ENCODE assay signal across 28 cellular contexts in the genomic region with DNA sequence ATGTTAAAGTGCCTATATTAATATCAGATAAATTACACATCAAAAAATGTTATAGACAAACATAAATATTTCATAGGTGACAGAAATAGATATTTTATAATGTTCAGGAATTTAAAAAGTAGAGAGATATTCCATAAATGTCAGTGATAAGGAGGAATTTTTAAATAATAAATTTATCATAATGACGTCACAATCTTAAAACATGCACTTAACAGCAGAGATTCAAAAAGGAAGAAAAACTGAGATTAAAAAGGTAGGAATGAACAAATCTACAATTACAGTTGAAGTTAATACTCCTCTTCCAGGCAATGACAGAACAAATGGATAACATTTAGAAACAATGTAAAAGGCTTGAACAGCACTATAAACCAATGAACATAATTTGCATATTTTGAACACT.
"Had no signal": no experiment of that assay in that cellular context is flagged by ENCODE, and none has a peak within 500 bp of the region (broad histone marks: within the 10 kb centered on the region; RNA-seq: fewer than 3 reads in every experiment).

No MANE protein-coding gene starts in this region.

- H3K27me3 ChIP-seq: neural progenitor cell, ovary, spleen, suprapubic skin, testis, tibial artery, upper lobe of left lung, vagina had no signal

- H3K9me3 ChIP-seq: ovary, psoas muscle, suprapubic skin, testis, tibial artery, vagina had no signal

- H3K4me3 ChIP-seq: neural progenitor cell, ovary, psoas muscle, skin epidermis, smooth muscle cell, spleen, suprapubic skin, testis, tibial artery, upper lobe of left lung, vagina had no signal

- DNase-seq: natural killer cell; occipital lobe; ovary; psoas muscle; right cardiac atrium; spleen; stimulated activated CD4-positive, alpha-beta T cell treated with anti-CD3 and anti-CD28 coated beads, Interleukin-12 subunit alpha, Interleukin-12 subunit beta, amount 100 ng/mL, for 4 hours; stimulated activated CD4-positive, alpha-beta T cell treated with anti-CD3 and anti-CD28 coated beads, Interleukin-1b, Interleukin-23, amount 100 ng/mL, for 48 hours; stimulated activated CD4-positive, alpha-beta T cell treated with anti-CD3 and anti-CD28 coated beads, Interleukin-4, amount 100 ng/mL, for 1 hour; stimulated activated CD4-positive, alpha-beta T cell treated with anti-CD3 and anti-CD28 coated beads, Interleukin-4, amount 100 ng/mL, for 4 hours; stimulated activated CD8-positive, alpha-beta memory T cell treated with anti-CD3 and anti-CD28 coated beads, Interleukin-4, amount 100 ng/mL, for 48 hours; stimulated activated naive CD4-positive, alpha-beta T cell; stimulated activated naive CD8-positive, alpha-beta T cell treated with anti-CD3 and anti-CD28 coated beads, Interleukin-15, amount 100 ng/mL, for 72 hours; stimulated activated naive CD8-positive, alpha-beta T cell treated with anti-CD3 and anti-CD28 coated beads, Interleukin-15, Interleukin-2, amounts not matched to agents 100 U/mL and 50 U/mL, for 24 hours; substantia nigra; testis; tibial artery; trophoblast cell had no signal

- FAIRE-seq: urothelium cell line had no signal

- H2AFZ ChIP-seq: neural progenitor cell, parathyroid adenoma had no signal

- H3K36me3 ChIP-seq: neural progenitor cell, ovary, spleen, suprapubic skin, tibial artery, upper lobe of left lung, vagina had no signal

- H3K4me2 ChIP-seq: neural progenitor cell, smooth muscle cell had no signal

- H3K4me1 ChIP-seq: neural progenitor cell, parathyroid adenoma, psoas muscle, spleen, suprapubic skin, testis, tibial artery, upper lobe of left lung, vagina had no signal

- ATAC-seq: natural killer cell; psoas muscle; right cardiac atrium; sciatic nerve; stimulated activated memory B cell treated with anti-CD40 and anti-IgM and Interleukin-4, amounts not matched to agents 10 μg/mL and 1 μg/mL and 100 μg/mL, for 72 hours; stimulated activated naive CD8-positive, alpha-beta T cell treated with anti-CD3 and anti-CD28 coated beads, Interleukin-15, amount 100 ng/mL, for 72 hours; stimulated activated naive CD8-positive, alpha-beta T cell treated with anti-CD3 and anti-CD28 coated beads, Interleukin-15, Interleukin-2, amounts not matched to agents 100 U/mL and 50 U/mL, for 24 hours had no signal

- H3K27ac ChIP-seq: neural progenitor cell, ovary, parathyroid adenoma, psoas muscle, skin epidermis, spleen, suprapubic skin, testis, tibial artery, upper lobe of left lung, vagina had no signal

- H3K79me2 ChIP-seq: parathyroid adenoma had no signal

- H3K9ac ChIP-seq: neural progenitor cell, parathyroid adenoma had no signal
